ENCODE assay signal across 18 cellular contexts in the genomic region with DNA sequence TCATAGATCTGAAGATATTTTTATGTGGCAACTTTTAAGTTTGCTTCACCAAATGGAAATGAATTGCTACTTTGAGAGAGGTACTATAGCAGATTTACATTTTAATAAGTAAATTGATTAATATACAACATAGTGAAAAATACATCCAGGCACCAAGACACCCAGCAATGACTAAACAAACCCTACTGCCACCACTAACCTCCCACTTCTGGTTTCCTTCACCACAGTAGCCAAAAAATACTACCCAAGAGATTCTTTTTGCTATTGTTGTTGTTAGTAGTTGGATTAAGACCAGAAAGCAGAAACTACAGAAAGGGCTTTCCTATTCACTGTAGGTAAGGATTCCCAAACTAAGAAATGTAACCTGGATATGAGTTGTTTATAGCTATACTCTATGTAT. TPM values are rescaled to one million over a fixed set of nuclear protein-coding genes. Genes with fewer than 3 reads are reported as not detected.
DNase-seq lines count a peak whose midpoint lies in the region; FAIRE-seq and TF ChIP-seq lines count a peak whose summit lies in the region.
"Had no signal": no experiment of that assay in that cellular context is flagged by ENCODE, and none has a peak within 500 bp of the region (broad histone marks: within the 10 kb centered on the region; RNA-seq: fewer than 3 reads in every experiment).

No MANE protein-coding gene starts in this region.

- intact Hi-C loops in testis (cut with DNase I; ENCODE audit: low total_unique reads): no loop called here

- TF ChIP-seq POLR2A in testis (IDR thresholded peaks at IDR 0.05): no peak

- no peak overlapping the region for H3K4me3 ChIP-seq in testis

- H3K27me3 ChIP-seq in testis: no peaks in the 10 kb centered on the region

- no peak for FAIRE-seq in D721Med (lab: Jason Lieb, UNC)

- no peaks in the 10 kb centered on the region for H3K9me3 ChIP-seq in testis

- H3K27ac ChIP-seq in testis: no peak overlapping the region
- H3K27ac ChIP-seq: epithelial cell of prostate, RWPE1, WERI-Rb-1 had no signal

- H3K36me3 ChIP-seq in testis (ENCODE audit: low read depth, missing control alignments): no peaks in the 10 kb centered on the region

- DNase-seq in stimulated activated CD4-positive, alpha-beta T cell treated with anti-CD3 and anti-CD28 coated beads, Interleukin-1b, Interleukin-23, amount 100 ng/mL, for 48 hours: peak; percentile 3
- no peak for DNase-seq in stimulated activated CD4-positive, alpha-beta T cell treated with anti-CD3 and anti-CD28 coated beads, Interleukin-2, amount 100 ng/mL, for 24 hours
- DNase-seq in M059J (ENCODE audit: low read depth) (peak; percentile 2), astrocyte of the hippocampus (ENCODE audit: low read depth, low spot score) (peak; percentile 42), D721Med (ENCODE audit: insufficient read length, low spot score) (no peak), testis (no peak), medulla oblongata (ENCODE audit: extremely low spot score) (no peak), midbrain (lab: John Stamatoyannopoulos, UW) (no peak)
- DNase-seq: CD4-positive, CD25-positive, alpha-beta regulatory T cell; cortex of kidney; DMS79; NCI-H1048; posterior cingulate gyrus; stimulated activated naive CD4-positive, alpha-beta T cell treated with Interleukin-2 at 50 U/mL for 16 hours; T-cell; WERI-Rb-1 had no signal

- TF ChIP-seq CTCF in D721Med (IDR thresholded peaks at IDR 0.05; ENCODE audit: insufficient read depth, missing control alignments): no peak
- no peak for TF ChIP-seq CTCF in testis (IDR thresholded peaks at IDR 0.05)

- H3K4me1 ChIP-seq in testis: no peaks in the 10 kb centered on the region

RNA-seq across cellular contexts. Expression of a gene that starts 54.1 kb away (rescaled TPM):
- total RNA-seq in M059J (2014; rRNA removed; shearing (Covaris generic)): not detected in 2 replicates
- 1 to 10 TPM; 2.2 to 5.0 TPM for total RNA-seq in testis
- 3.0 TPM for polyA plus RNA-seq in testis (ENCODE audit: insufficient read depth, low read depth, low replicate concordance)
- total RNA-seq: CD4-positive, CD25-positive, alpha-beta regulatory T cell had no signal

Comparison
In these comparisons a context has a peak if more than half of its experiments do, and no peak if none do; other contexts are left out.
1. DNase-seq: peak in stimulated activated CD4-positive, alpha-beta T cell treated with anti-CD3 and anti-CD28 coated beads, Interleukin-1b, Interleukin-23, amount 100 ng/mL, for 48 hours (single experiment), M059J (single experiment) and astrocyte of the hippocampus (single experiment); none in stimulated activated CD4-positive, alpha-beta T cell treated with anti-CD3 and anti-CD28 coated beads, Interleukin-2, amount 100 ng/mL, for 24 hours (0 of 2), D721Med (single experiment), testis (single experiment), medulla oblongata (single experiment) and midbrain (single experiment).